In genomic region chr12:63294327-63294632, GRCh38 we compare ENCODE assay signal across 1 cellular context.
TF ChIP-seq lines count a peak whose summit lies in the region.

No MANE protein-coding gene starts in this region.

TF ChIP-seq in HepG2, 621 proteins besides CTCF, POLR2A, EP300 and RAD21 (continued from another document and continues in another):
- no peak for TF ChIP-seq GMEB2 (CRISPR knock-in tag; IDR thresholded peaks at IDR 0.05; ENCODE audit: low read depth)
- TF ChIP-seq ZNF12 (CRISPR knock-in tag; IDR thresholded peaks at IDR 0.05) = peak; percentile 24; the same call in 1 of the 2 replicates
- TF ChIP-seq RFX1 (IDR thresholded peaks at IDR 0.05) = peak; percentile 35; the same call in 1 of the 2 replicates
- no peak for TF ChIP-seq SRF (IDR thresholded peaks at IDR 0.05; ENCODE audit: low read depth, low read length)
- peak; percentile 89 for TF ChIP-seq ARID5B (CRISPR knock-in tag; IDR thresholded peaks at IDR 0.05)
- TF ChIP-seq SOX6 (IDR thresholded peaks at IDR 0.05) = no peak
- TF ChIP-seq SOX6 (CRISPR knock-in tag; IDR thresholded peaks at IDR 0.05) = peak; percentile 48; the same call in 1 of the 2 replicates
- TF ChIP-seq ZNF44 (CRISPR knock-in tag; IDR thresholded peaks at IDR 0.05) = no peak
- no peak for TF ChIP-seq ZBTB49 (CRISPR knock-in tag; IDR thresholded peaks at IDR 0.05; ENCODE audit: borderline replicate concordance)
- no peak for TF ChIP-seq ZNF382 (CRISPR knock-in tag; IDR thresholded peaks at IDR 0.05; ENCODE audit: borderline replicate concordance)
- TF ChIP-seq MLX (CRISPR knock-in tag; IDR thresholded peaks at IDR 0.05) = no peak
- TF ChIP-seq FOXK1 (CRISPR knock-in tag; IDR thresholded peaks at IDR 0.05; ENCODE audit: borderline replicate concordance, low read depth) = peak; percentile 67; the same call in 1 of the 2 replicates
- no peak for TF ChIP-seq HNRNPUL1 (IDR thresholded peaks at IDR 0.05; ENCODE audit: low read depth, low read length)
- TF ChIP-seq ZBTB42 (CRISPR knock-in tag; IDR thresholded peaks at IDR 0.05) = no peak
- peak; percentile 67 for TF ChIP-seq HNF1A (IDR thresholded peaks at IDR 0.05; ENCODE audit: low read depth)
- TF ChIP-seq HNF1A (CRISPR knock-in tag; IDR thresholded peaks at IDR 0.05; ENCODE audit: borderline replicate concordance) = peak; percentile 36; the same call in 1 of the 2 replicates
- TF ChIP-seq HDAC2 (CRISPR knock-in tag; IDR thresholded peaks at IDR 0.05) = no peak
- TF ChIP-seq GLMP (CRISPR knock-in tag; IDR thresholded peaks at IDR 0.05; ENCODE audit: borderline replicate concordance) = no peak
- peak; percentile 95 for TF ChIP-seq BCL6 (CRISPR knock-in tag; IDR thresholded peaks at IDR 0.05)
- peak; percentile 58 for TF ChIP-seq TEAD3 (CRISPR knock-in tag; optimal IDR thresholded peaks at IDR 0.05; ENCODE audit: borderline replicate concordance)
- no peak for TF ChIP-seq HNRNPH1 (optimal IDR thresholded peaks at IDR 0.05; ENCODE audit: low read depth, low read length)
- TF ChIP-seq ELF3 (CRISPR knock-in tag; IDR thresholded peaks at IDR 0.05) = 0 out of 2 replicates have a peak, but pooled peaks have one; percentile 25
- TF ChIP-seq HMGXB3 (CRISPR knock-in tag; IDR thresholded peaks at IDR 0.05; ENCODE audit: borderline replicate concordance) = no peak
- TF ChIP-seq ZNF136 (CRISPR knock-in tag; IDR thresholded peaks at IDR 0.05; ENCODE audit: low read depth) = no peak
- TF ChIP-seq DZIP1 (CRISPR knock-in tag; IDR thresholded peaks at IDR 0.05) = no peak
- TF ChIP-seq FOSL1 (CRISPR knock-in tag; IDR thresholded peaks at IDR 0.05; ENCODE audit: borderline replicate concordance) = peak; percentile 59; the same call in 1 of the 2 replicates
- no peak for TF ChIP-seq SOX13 (IDR thresholded peaks at IDR 0.05)
- TF ChIP-seq SOX13 (CRISPR knock-in tag; conservative IDR thresholded peaks at IDR 0.05 in 1 of 2, IDR thresholded peaks at IDR 0.05 in 1 of 2) = peak in 1 of 2 experiments; percentile 67; a peak in 1 of 4 replicates
- TF ChIP-seq FOXA3 (CRISPR knock-in tag; IDR thresholded peaks at IDR 0.05) = peak; percentile 78
- TF ChIP-seq ETV5 (CRISPR knock-in tag; IDR thresholded peaks at IDR 0.05; ENCODE audit: borderline replicate concordance) = peak; percentile 62; the same call in 1 of the 2 replicates
- TF ChIP-seq SOX5 (CRISPR knock-in tag; IDR thresholded peaks at IDR 0.05; ENCODE audit: borderline replicate concordance) = peak; percentile 83
- peak; percentile 42 for TF ChIP-seq SAP130 (CRISPR knock-in tag; IDR thresholded peaks at IDR 0.05; ENCODE audit: low read depth)
- 0 out of 2 replicates have a peak, but pooled peaks have one; percentile 26 for TF ChIP-seq FOXP4 (CRISPR knock-in tag; IDR thresholded peaks at IDR 0.05)
